Comparison of ENCODE assay signal across 12 cellular contexts in the genomic region with DNA sequence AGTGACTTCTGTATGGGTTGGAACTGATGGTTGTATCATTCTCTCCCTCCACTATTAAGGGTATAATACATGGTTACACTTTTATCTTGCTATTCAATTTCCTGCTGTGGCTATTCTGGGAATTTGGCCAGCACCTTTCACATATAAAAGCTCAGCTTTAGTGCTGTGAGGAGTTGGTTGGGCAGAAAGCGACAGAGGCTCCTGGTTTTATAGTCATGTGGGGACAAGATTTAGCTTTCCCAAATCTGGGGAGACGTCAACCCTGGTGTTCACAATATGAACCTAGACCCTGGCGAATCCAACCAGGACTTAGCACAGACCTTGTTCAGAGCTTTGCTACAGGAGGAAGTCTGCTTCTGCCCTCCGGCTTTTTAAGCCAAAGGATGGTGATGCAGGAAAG. TPM values are rescaled to one million over a fixed set of nuclear protein-coding genes. Genes with fewer than 3 reads are reported as not detected.
DNase-seq lines count a peak whose midpoint lies in the region; ATAC-seq and TF ChIP-seq lines count a peak whose summit lies in the region.
"Had no signal": no experiment of that assay in that cellular context is flagged by ENCODE, and none has a peak within 500 bp of the region (broad histone marks: within the 10 kb centered on the region; RNA-seq: fewer than 3 reads in every experiment).

No MANE protein-coding gene starts in this region.

- H3K4me3 ChIP-seq in astrocyte of the spinal cord (ENCODE audit: low read depth, low read length), result no peak overlapping the region

- in situ Hi-C loops in astrocyte of the spinal cord (cut with HindIII; ENCODE audit: low sequenced_read_pairs), result no loop called here

- intact Hi-C loops in Right ventricle myocardium inferior (cut with DNase I), result loop anchor here (1.0 kb wide), 1 partner anchor 26 kb away; no protein-coding TSS in a partner anchor
- intact Hi-C loops in cardiac septum (cut with DNase I), result no loop called here

- no peak for TF ChIP-seq CTCF in astrocyte of the spinal cord (IDR thresholded peaks at IDR 0.05; ENCODE audit: low read depth, low read length)

- no peak for DNase-seq in Right ventricle myocardium inferior (ENCODE audit: missing footprints)
- DNase-seq in cardiac septum (ENCODE audit: low spot score), result no peak
- DNase-seq in astrocyte of the spinal cord (ENCODE audit: low read depth, low spot score), result peak; percentile 84
- DNase-seq in iris pigment epithelial cell (ENCODE audit: low read depth), result peak; percentile 72
- no peak for DNase-seq in activated CD4-positive, alpha-beta T cell treated with anti-CD3 and anti-CD28 coated beads, Interleukin-2, amount 50 U/mL, for 48 hours
- DNase-seq in NCI-H1436 treated with DMSO at 0.1 percent for 48 hours (lab: John Stamatoyannopoulos, UW), result no peak
- DNase-seq in NK-92 (lab: John Stamatoyannopoulos, UW; ENCODE audit: unreplicated experiment), result no peak
- DNase-seq: activated gamma-delta T cell; NCI-H524 treated with DMSO at 0.1 percent for 48 hours; stimulated activated CD4-positive, alpha-beta T cell treated with anti-CD3 and anti-CD28 coated beads, Interleukin-4, amount 100 ng/mL, for 4 hours; T1000 had no signal

- ATAC-seq in Right ventricle myocardium inferior, result peak; percentile 20
- ATAC-seq in HG03520 (IDR thresholded peaks at IDR 0.05; ENCODE audit: unreplicated experiment), result no peak

RNA-seq across cellular contexts. Expression of gene FOS, which starts 36.5 kb away (rescaled TPM):
- total RNA-seq in Right ventricle myocardium inferior (9.5 TPM), cardiac septum (25.8 TPM)

Comparison
In these comparisons a context has a peak if more than half of its experiments do, and no peak if none do; other contexts are left out.
1. DNase-seq: peak in astrocyte of the spinal cord (single experiment) and iris pigment epithelial cell (single experiment); none in Right ventricle myocardium inferior (single experiment), cardiac septum (single experiment), activated CD4-positive, alpha-beta T cell treated with anti-CD3 and anti-CD28 coated beads, Interleukin-2, amount 50 U/mL, for 48 hours (0 of 2), NCI-H1436 treated with DMSO at 0.1 percent for 48 hours (single experiment) and NK-92 (single experiment).